Comparison of ENCODE assay signal across 2 cellular contexts in genomic region chr15:45498701-45499100, GRCh38.
TF ChIP-seq lines count a peak whose summit lies in the region.

No MANE protein-coding gene starts in this region.

TF ChIP-seq in SK-N-SH treated with all-trans-retinoic acid at 6 μM for 48 hours, 23 proteins besides CTCF, POLR2A, EP300 and RAD21 (continued from another document):
- TF ChIP-seq, protein P1, sequence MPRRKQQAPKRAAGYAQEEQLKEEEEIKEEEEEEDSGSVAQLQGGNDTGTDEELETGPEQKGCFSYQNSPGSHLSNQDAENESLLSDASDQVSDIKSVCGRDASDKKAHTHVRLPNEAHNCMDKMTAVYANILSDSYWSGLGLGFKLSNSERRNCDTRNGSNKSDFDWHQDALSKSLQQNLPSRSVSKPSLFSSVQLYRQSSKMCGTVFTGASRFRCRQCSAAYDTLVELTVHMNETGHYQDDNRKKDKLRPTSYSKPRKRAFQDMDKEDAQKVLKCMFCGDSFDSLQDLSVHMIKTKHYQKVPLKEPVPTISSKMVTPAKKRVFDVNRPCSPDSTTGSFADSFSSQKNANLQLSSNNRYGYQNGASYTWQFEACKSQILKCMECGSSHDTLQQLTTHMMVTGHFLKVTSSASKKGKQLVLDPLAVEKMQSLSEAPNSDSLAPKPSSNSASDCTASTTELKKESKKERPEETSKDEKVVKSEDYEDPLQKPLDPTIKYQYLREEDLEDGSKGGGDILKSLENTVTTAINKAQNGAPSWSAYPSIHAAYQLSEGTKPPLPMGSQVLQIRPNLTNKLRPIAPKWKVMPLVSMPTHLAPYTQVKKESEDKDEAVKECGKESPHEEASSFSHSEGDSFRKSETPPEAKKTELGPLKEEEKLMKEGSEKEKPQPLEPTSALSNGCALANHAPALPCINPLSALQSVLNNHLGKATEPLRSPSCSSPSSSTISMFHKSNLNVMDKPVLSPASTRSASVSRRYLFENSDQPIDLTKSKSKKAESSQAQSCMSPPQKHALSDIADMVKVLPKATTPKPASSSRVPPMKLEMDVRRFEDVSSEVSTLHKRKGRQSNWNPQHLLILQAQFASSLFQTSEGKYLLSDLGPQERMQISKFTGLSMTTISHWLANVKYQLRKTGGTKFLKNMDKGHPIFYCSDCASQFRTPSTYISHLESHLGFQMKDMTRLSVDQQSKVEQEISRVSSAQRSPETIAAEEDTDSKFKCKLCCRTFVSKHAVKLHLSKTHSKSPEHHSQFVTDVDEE (CRISPR knock-in tag; IDR thresholded peaks at IDR 0.05): no peak
- no peak for TF ChIP-seq ZNF70 (CRISPR knock-in tag; IDR thresholded peaks at IDR 0.05)
- TF ChIP-seq OSR1 (CRISPR knock-in tag; IDR thresholded peaks at IDR 0.05): no peak
- TF ChIP-seq, protein P2, sequence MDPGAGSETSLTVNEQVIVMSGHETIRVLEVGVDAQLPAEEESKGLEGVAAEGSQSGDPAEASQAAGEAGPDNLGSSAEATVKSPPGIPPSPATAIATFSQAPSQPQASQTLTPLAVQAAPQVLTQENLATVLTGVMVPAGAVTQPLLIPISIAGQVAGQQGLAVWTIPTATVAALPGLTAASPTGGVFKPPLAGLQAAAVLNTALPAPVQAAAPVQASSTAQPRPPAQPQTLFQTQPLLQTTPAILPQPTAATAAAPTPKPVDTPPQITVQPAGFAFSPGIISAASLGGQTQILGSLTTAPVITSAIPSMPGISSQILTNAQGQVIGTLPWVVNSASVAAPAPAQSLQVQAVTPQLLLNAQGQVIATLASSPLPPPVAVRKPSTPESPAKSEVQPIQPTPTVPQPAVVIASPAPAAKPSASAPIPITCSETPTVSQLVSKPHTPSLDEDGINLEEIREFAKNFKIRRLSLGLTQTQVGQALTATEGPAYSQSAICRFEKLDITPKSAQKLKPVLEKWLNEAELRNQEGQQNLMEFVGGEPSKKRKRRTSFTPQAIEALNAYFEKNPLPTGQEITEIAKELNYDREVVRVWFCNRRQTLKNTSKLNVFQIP (CRISPR knock-in tag; IDR thresholded peaks at IDR 0.05; ENCODE audit: borderline replicate concordance, low read depth): no peak
- TF ChIP-seq ZFP3 (CRISPR knock-in tag; IDR thresholded peaks at IDR 0.05): no peak
- TF ChIP-seq ZNF565 (CRISPR knock-in tag; conservative IDR thresholded peaks at IDR 0.05; ENCODE audit: low read depth): no peak
- no peak for TF ChIP-seq TCF4 (CRISPR knock-in tag; IDR thresholded peaks at IDR 0.05; ENCODE audit: borderline replicate concordance)
- no peak for TF ChIP-seq ARNTL (CRISPR knock-in tag; IDR thresholded peaks at IDR 0.05; ENCODE audit: borderline replicate concordance, low read depth)
- TF ChIP-seq CSRNP3 (CRISPR knock-in tag; IDR thresholded peaks at IDR 0.05): no peak
- TF ChIP-seq TOX (CRISPR knock-in tag; IDR thresholded peaks at IDR 0.05; ENCODE audit: borderline replicate concordance): no peak
- TF ChIP-seq RARB (CRISPR knock-in tag; IDR thresholded peaks at IDR 0.05): no peak
- TF ChIP-seq, protein P3, sequence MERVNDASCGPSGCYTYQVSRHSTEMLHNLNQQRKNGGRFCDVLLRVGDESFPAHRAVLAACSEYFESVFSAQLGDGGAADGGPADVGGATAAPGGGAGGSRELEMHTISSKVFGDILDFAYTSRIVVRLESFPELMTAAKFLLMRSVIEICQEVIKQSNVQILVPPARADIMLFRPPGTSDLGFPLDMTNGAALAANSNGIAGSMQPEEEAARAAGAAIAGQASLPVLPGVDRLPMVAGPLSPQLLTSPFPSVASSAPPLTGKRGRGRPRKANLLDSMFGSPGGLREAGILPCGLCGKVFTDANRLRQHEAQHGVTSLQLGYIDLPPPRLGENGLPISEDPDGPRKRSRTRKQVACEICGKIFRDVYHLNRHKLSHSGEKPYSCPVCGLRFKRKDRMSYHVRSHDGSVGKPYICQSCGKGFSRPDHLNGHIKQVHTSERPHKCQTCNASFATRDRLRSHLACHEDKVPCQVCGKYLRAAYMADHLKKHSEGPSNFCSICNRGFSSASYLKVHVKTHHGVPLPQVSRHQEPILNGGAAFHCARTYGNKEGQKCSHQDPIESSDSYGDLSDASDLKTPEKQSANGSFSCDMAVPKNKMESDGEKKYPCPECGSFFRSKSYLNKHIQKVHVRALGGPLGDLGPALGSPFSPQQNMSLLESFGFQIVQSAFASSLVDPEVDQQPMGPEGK (CRISPR knock-in tag; IDR thresholded peaks at IDR 0.05; ENCODE audit: borderline replicate concordance): no peak
- no peak for TF ChIP-seq CSDC2 (CRISPR knock-in tag; IDR thresholded peaks at IDR 0.05)
- no peak for TF ChIP-seq BACH2 (CRISPR knock-in tag; IDR thresholded peaks at IDR 0.05; ENCODE audit: borderline replicate concordance)

TF ChIP-seq in SK-N-SH, 30 proteins besides CTCF, POLR2A, EP300 and RAD21 (continued from another document):
- TF ChIP-seq, protein P4, sequence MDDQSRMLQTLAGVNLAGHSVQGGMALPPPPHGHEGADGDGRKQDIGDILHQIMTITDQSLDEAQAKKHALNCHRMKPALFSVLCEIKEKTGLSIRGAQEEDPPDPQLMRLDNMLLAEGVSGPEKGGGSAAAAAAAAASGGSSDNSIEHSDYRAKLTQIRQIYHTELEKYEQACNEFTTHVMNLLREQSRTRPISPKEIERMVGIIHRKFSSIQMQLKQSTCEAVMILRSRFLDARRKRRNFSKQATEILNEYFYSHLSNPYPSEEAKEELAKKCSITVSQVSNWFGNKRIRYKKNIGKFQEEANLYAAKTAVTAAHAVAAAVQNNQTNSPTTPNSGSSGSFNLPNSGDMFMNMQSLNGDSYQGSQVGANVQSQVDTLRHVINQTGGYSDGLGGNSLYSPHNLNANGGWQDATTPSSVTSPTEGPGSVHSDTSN (IDR thresholded peaks at IDR 0.05): no peak
- TF ChIP-seq FOXJ3 (CRISPR knock-in tag; IDR thresholded peaks at IDR 0.05) (no peak), NFIC (IDR thresholded peaks at IDR 0.05; ENCODE audit: borderline replicate concordance) (no peak), FOSL2 (IDR thresholded peaks at IDR 0.05; ENCODE audit: borderline replicate concordance, low read depth) (no peak)
TF ChIP-seq in SK-N-SH: peak in this region for 0.
